ENCODE assay signal across 8 cellular contexts in the genomic region with DNA sequence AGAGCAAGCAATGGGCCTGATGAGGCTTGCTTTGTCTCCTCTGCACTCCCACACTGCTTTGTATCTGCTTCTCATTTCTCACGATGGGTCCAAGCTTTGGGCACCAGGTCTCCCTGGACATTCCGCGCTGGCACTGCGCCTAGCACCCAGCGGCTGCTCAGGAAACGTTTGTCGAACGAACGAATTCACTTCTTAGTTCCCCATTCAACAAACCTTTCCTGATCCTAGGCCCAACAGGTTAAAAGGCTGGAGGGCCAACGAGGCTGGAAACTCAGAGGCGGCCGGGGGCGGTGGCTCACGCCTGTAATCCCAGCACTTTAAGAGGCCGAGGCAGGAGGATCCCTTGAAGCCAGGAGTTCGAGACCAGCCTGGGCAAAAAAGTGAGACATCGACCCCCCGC. TPM values are rescaled to one million over a fixed set of nuclear protein-coding genes. Genes with fewer than 3 reads are reported as not detected.
DNase-seq lines count a peak whose midpoint lies in the region; ATAC-seq, FAIRE-seq and TF ChIP-seq lines count a peak whose summit lies in the region.

No MANE protein-coding gene starts in this region.

- POLR2A ChIA-PET in HepG2 (lab: Yijun Ruan, JAX), result interaction anchor here (1.2 to 7.5 kb wide), 10 partner anchors 9 to 91 kb away, joined by 3 to 183 read pairs (median 16); partner anchors contain the start of gene SYNE3

- no peaks in the 10 kb centered on the region for H3K9me3 ChIP-seq in HepG2 (ENCODE audit: low read length)
- no peaks in the 10 kb centered on the region for H3K9me3 ChIP-seq in upper lobe of left lung

- H3K9me3 Mint-ChIP-seq in activated naive CD8-positive, alpha-beta T cell treated with anti-CD3 and anti-CD28 coated beads for 36 hours, result no peaks in the 10 kb centered on the region

- in situ Hi-C loops in HepG2 (cut with HindIII; ENCODE audit: extremely low pct_ligation_motif_present, low pct_unique_long_range_greater_than_20kb), result loop anchor here (5.0 kb wide), 1 partner anchor 92 kb away; no protein-coding TSS in a partner anchor

- H3K4me3 ChIP-seq in HepG2 (replicated peaks in 1 of 3; ENCODE audit: insufficient read depth in 1 of 3, low read depth in 2 of 3, low read length in 3 of 3), result peak overlapping the region; percentile 84 to 88 (median 88)
- peak overlapping the region; percentile 85 to 100 (median 88) for H3K4me3 ChIP-seq in upper lobe of left lung

- TF ChIP-seq RAD21 in HepG2 (CRISPR knock-in tag; IDR thresholded peaks at IDR 0.05), result no peak

- H3K36me3 Mint-ChIP-seq in activated naive CD8-positive, alpha-beta T cell treated with anti-CD3 and anti-CD28 coated beads for 36 hours, result peaks cover 39% of the 10 kb centered on the region

- H3K79me2 ChIP-seq in HepG2 (ENCODE audit: insufficient read depth, low read length), result peaks cover 90% of the 10 kb centered on the region

- peaks cover 13% of the 10 kb centered on the region for H4K20me1 ChIP-seq in HepG2 (ENCODE audit: insufficient read depth, low read length)

- no peak; a peak in 1 of 4 replicates for TF ChIP-seq POLR2A in HepG2 (IDR thresholded peaks at IDR 0.05; ENCODE audit: insufficient read depth in 1 of 2, low read depth in 2 of 2, low read length in 2 of 2)
- TF ChIP-seq POLR2A in upper lobe of left lung (IDR thresholded peaks at IDR 0.05), result no peak

- H3K4me3 Mint-ChIP-seq in activated naive CD8-positive, alpha-beta T cell treated with anti-CD3 and anti-CD28 coated beads for 36 hours, result peak overlapping the region; percentile 98

- peak overlapping the region; percentile 97 for H3K4me2 ChIP-seq in HepG2 (ENCODE audit: low read depth, low read length)

- no peak for FAIRE-seq in HepG2 (lab: Jason Lieb, UNC)

- ATAC-seq in HepG2 (no peak), upper lobe of left lung (ENCODE audit: low FRiP score in 2 of 2) (no peak), HG03439 (IDR thresholded peaks at IDR 0.05; ENCODE audit: unreplicated experiment) (no peak), HG02623 (IDR thresholded peaks at IDR 0.05; ENCODE audit: unreplicated experiment) (no peak)

- DNase-seq in activated effector memory CD4-positive, alpha-beta T cell treated with anti-CD3 and anti-CD28 coated beads, Interleukin-2, amount 50 U/mL, for 16 hours, result peak; percentile 72
- no peak for DNase-seq in activated effector memory CD4-positive, alpha-beta T cell treated with Interleukin-2 at 50 U/mL for 16 hours
- DNase-seq in activated naive CD8-positive, alpha-beta T cell treated with anti-CD3 and anti-CD28 coated beads for 36 hours, result no peak
- DNase-seq in HepG2 (ENCODE audit: low spot score) (no peak), upper lobe of left lung (peak in 1 of 2 donors; percentile 78), SKM-1 (lab: John Stamatoyannopoulos, UW; ENCODE audit: unreplicated experiment) (no peak)

- H2AFZ ChIP-seq in HepG2 (ENCODE audit: low read length), result no peak overlapping the region

- H3K27ac ChIP-seq in HepG2 (ENCODE audit: extremely low read length, insufficient read depth, low read length), result peak overlapping the region; percentile 87
- H3K27ac ChIP-seq in upper lobe of left lung, result peak overlapping the region; percentile 81 to 90 (median 84)

- CTCF ChIA-PET in HepG2 (lab: Yijun Ruan, JAX; ENCODE audit: low intra/inter-chr PET ratio, low total read pairs), result no interaction called here

- peaks cover 0 to 2% of the 10 kb centered on the region in 2 experiments; a peak in 1 of 5 replicates for H3K27me3 ChIP-seq in HepG2 (ENCODE audit: control insufficient read depth in 1 of 2, insufficient read depth in 2 of 2, low read length in 2 of 2)
- no peaks in the 10 kb centered on the region for H3K27me3 ChIP-seq in upper lobe of left lung

- no peaks in the 10 kb centered on the region for H3K27me3 Mint-ChIP-seq in activated naive CD8-positive, alpha-beta T cell treated with anti-CD3 and anti-CD28 coated beads for 36 hours

- peaks cover 57% of the 10 kb centered on the region for H3K4me1 Mint-ChIP-seq in activated naive CD8-positive, alpha-beta T cell treated with anti-CD3 and anti-CD28 coated beads for 36 hours

- WGBS in HepG2 (ENCODE audit: low lambda C conversion rate), result under 1% methylated on average over 16 of the region's 18 CpGs
- WGBS in upper lobe of left lung, 2 donors, result 0 to 1% methylated on average over 16 to 18 of the region's 18 CpGs

- peak overlapping the region; percentile 85 for H3K9ac ChIP-seq in HepG2 (ENCODE audit: insufficient read depth, low read depth, low read length)

- peak overlapping the region; percentile 97 for H3K27ac Mint-ChIP-seq in activated naive CD8-positive, alpha-beta T cell treated with anti-CD3 and anti-CD28 coated beads for 36 hours

- TF ChIP-seq EP300 in HepG2 (IDR thresholded peaks at IDR 0.05; ENCODE audit: low read depth in 2 of 2, low read length in 2 of 2), result no peak
- no peak for TF ChIP-seq EP300 in HepG2 (CRISPR knock-in tag; IDR thresholded peaks at IDR 0.05; ENCODE audit: borderline replicate concordance)
- no peak for TF ChIP-seq EP300 in upper lobe of left lung (IDR thresholded peaks at IDR 0.05)

- H3K4me1 ChIP-seq in HepG2 (ENCODE audit: insufficient read depth, low read length), result peaks cover 47% of the 10 kb centered on the region
- H3K4me1 ChIP-seq in upper lobe of left lung, result peaks cover 49 to 70% (median 65%) of the 10 kb centered on the region in 4 donors

- TF ChIP-seq CTCF in HepG2 (CRISPR knock-in tag; IDR thresholded peaks at IDR 0.05) (no peak), upper lobe of left lung (IDR thresholded peaks at IDR 0.05) (no peak)

- TSS peak; percentile 74 for BruUV-seq in HepG2 (replicated peaks; lab: Mats Ljungman, UMichigan)

- intact Hi-C loops in HepG2 (cut with micrococcal nuclease; ENCODE audit: unreplicated experiment), result loop anchor here (1.0 kb wide), 1 partner anchor 10 kb away; no protein-coding TSS in a partner anchor

- H3K36me3 ChIP-seq in HepG2 (replicated peaks in 1 of 2; ENCODE audit: control insufficient read depth in 1 of 2, insufficient read depth in 2 of 2, low read length in 2 of 2), result peaks cover 0 to 5% of the 10 kb centered on the region in 2 experiments; a peak in 2 of 5 replicates
- H3K36me3 ChIP-seq in upper lobe of left lung, result peaks cover 0 to 3% (median 0%) of the 10 kb centered on the region in 4 donors

TF ChIP-seq in HepG2, 621 proteins besides CTCF, POLR2A, EP300 and RAD21 (continues in another document):
- TF ChIP-seq ARHGAP35 (CRISPR knock-in tag; IDR thresholded peaks at IDR 0.05; ENCODE audit: borderline replicate concordance), result 0 out of 2 replicates have a peak, but pooled peaks have one; percentile 9

RNA-seq across cellular contexts. Expression of gene GLRX5, which starts 1.0 kb away (rescaled TPM):
- total RNA-seq in activated naive CD8-positive, alpha-beta T cell treated with anti-CD3 and anti-CD28 coated beads for 36 hours, result 10 to 100 TPM; 57.9 to 60.7 TPM
- total RNA-seq in HepG2 (2016; rRNA removed; fragmentation: Illumina TruSeq; extraction: Trizol), result 115 and 122 TPM in 2 replicates
- total RNA-seq in HepG2 (2016; cell fraction: cytosol; rRNA removed; fragmentation: Illumina TruSeq; extraction: Trizol; ENCODE audit: low read depth), result 141 and 162 TPM in 2 replicates
- 99.8 and 128 TPM in 2 replicates for total RNA-seq in HepG2 (2016; cell fraction: insoluble cytoplasmic fraction; rRNA removed; fragmentation: Illumina TruSeq; extraction: Trizol)
- 204 and 226 TPM in 2 replicates for total RNA-seq in HepG2 (2016; cell fraction: membrane; rRNA removed; fragmentation: Illumina TruSeq; extraction: Trizol)
- total RNA-seq in HepG2 (2016; cell fraction: nucleus; rRNA removed; fragmentation: Illumina TruSeq; extraction: Trizol), result 42.6 and 50.7 TPM in 2 replicates
- 115 and 146 TPM in 2 replicates for polyA plus RNA-seq in HepG2 (2011; rRNA removed)
- 68.6 and 128 TPM in 2 replicates for polyA plus RNA-seq in HepG2 (2011; cell fraction: cytosol; rRNA removed)
- 20.1 and 32.1 TPM in 2 replicates for polyA plus RNA-seq in HepG2 (2011; cell fraction: nucleus; rRNA removed)
- polyA plus RNA-seq in HepG2 (2012), result 136 and 145 TPM in 2 replicates
- 197 and 237 TPM in 2 replicates for polyA plus RNA-seq in HepG2 (2016; cell fraction: cytosol; fragmentation: Illumina TruSeq; extraction: Trizol; ENCODE audit: low read depth)
- 161 and 168 TPM in 2 replicates for polyA plus RNA-seq in HepG2 (2016; cell fraction: insoluble cytoplasmic fraction; fragmentation: Illumina TruSeq; extraction: Trizol; ENCODE audit: low read depth)
- polyA plus RNA-seq in HepG2 (2016; cell fraction: membrane; fragmentation: Illumina TruSeq; extraction: Trizol; ENCODE audit: low read depth), result 243 and 290 TPM in 2 replicates
- polyA plus RNA-seq in HepG2 (2016; cell fraction: nucleus; fragmentation: Illumina TruSeq; extraction: Trizol; ENCODE audit: insufficient read depth, low read depth), result 104 and 106 TPM in 2 replicates
- 17.9 and 35.5 TPM in 2 replicates for polyA minus RNA-seq in HepG2 (2011; rRNA and poly(A)+ RNA removed; ENCODE audit: low replicate concordance)
- polyA minus RNA-seq in HepG2 (2011; cell fraction: cytosol; rRNA and poly(A)+ RNA removed), result 42.3 and 45.6 TPM in 2 replicates
- polyA minus RNA-seq in HepG2 (2011; cell fraction: nucleus; rRNA and poly(A)+ RNA removed), result 15.8 and 23.1 TPM in 2 replicates
- total RNA-seq in upper lobe of left lung, result 10 to 100 TPM; 12.6 to 34.8 (median 25.0) TPM

RNA-seq across cellular contexts. Expression of gene SYNE3, which starts 17.4 kb away (rescaled TPM):
- total RNA-seq in activated naive CD8-positive, alpha-beta T cell treated with anti-CD3 and anti-CD28 coated beads for 36 hours, result 10 to 100 TPM; 38.0 to 38.8 TPM
- total RNA-seq in HepG2 (2016; rRNA removed; fragmentation: Illumina TruSeq; extraction: Trizol) (7.8 and 9.0 TPM in 2 replicates), upper lobe of left lung (10 to 100 TPM; 15.6 to 38.8 (median 19.0) TPM)
- total RNA-seq in HepG2 (2016; cell fraction: cytosol; rRNA removed; fragmentation: Illumina TruSeq; extraction: Trizol; ENCODE audit: low read depth), result 2.1 and 2.5 TPM in 2 replicates
- total RNA-seq in HepG2 (2016; cell fraction: insoluble cytoplasmic fraction; rRNA removed; fragmentation: Illumina TruSeq; extraction: Trizol), result 6.6 and 8.6 TPM in 2 replicates
- total RNA-seq in HepG2 (2016; cell fraction: membrane; rRNA removed; fragmentation: Illumina TruSeq; extraction: Trizol), result 2.8 and 3.5 TPM in 2 replicates
- 14.8 and 16.4 TPM in 2 replicates for total RNA-seq in HepG2 (2016; cell fraction: nucleus; rRNA removed; fragmentation: Illumina TruSeq; extraction: Trizol)
- 8.0 and 9.3 TPM in 2 replicates for polyA plus RNA-seq in HepG2 (2011; rRNA removed)
- 3.1 and 3.2 TPM in 2 replicates for polyA plus RNA-seq in HepG2 (2011; cell fraction: cytosol; rRNA removed)
- polyA plus RNA-seq in HepG2 (2011; cell fraction: nucleus; rRNA removed), result 32.7 and 44.3 TPM in 2 replicates
- polyA plus RNA-seq in HepG2 (2012), result 3.7 and 4.9 TPM in 2 replicates
- 0.24 and 0.25 TPM in 2 replicates for polyA plus RNA-seq in HepG2 (2016; cell fraction: cytosol; fragmentation: Illumina TruSeq; extraction: Trizol; ENCODE audit: low read depth)
- 2.0 and 2.7 TPM in 2 replicates for polyA plus RNA-seq in HepG2 (2016; cell fraction: insoluble cytoplasmic fraction; fragmentation: Illumina TruSeq; extraction: Trizol; ENCODE audit: low read depth)
- polyA plus RNA-seq in HepG2 (2016; cell fraction: membrane; fragmentation: Illumina TruSeq; extraction: Trizol; ENCODE audit: low read depth), result 0.50 and 0.55 TPM in 2 replicates
- 10.7 and 10.9 TPM in 2 replicates for polyA plus RNA-seq in HepG2 (2016; cell fraction: nucleus; fragmentation: Illumina TruSeq; extraction: Trizol; ENCODE audit: insufficient read depth, low read depth)
- 0.72 and 21.2 TPM in 2 replicates for polyA minus RNA-seq in HepG2 (2011; rRNA and poly(A)+ RNA removed; ENCODE audit: low replicate concordance)
- polyA minus RNA-seq in HepG2 (2011; cell fraction: cytosol; rRNA and poly(A)+ RNA removed), result 6.8 and 8.6 TPM in 2 replicates
- 43.0 and 46.7 TPM in 2 replicates for polyA minus RNA-seq in HepG2 (2011; cell fraction: nucleus; rRNA and poly(A)+ RNA removed)
